Comparison of ENCODE assay signal across 9 cellular contexts in genomic region chr10:61001731-61002122, GRCh38. TPM values are rescaled to one million over a fixed set of nuclear protein-coding genes. Genes with fewer than 3 reads are reported as not detected.
DNase-seq lines count a peak whose midpoint lies in the region; ATAC-seq and TF ChIP-seq lines count a peak whose summit lies in the region.
"Had no signal": no experiment of that assay in that cellular context is flagged by ENCODE, and none has a peak within 500 bp of the region (broad histone marks: within the 10 kb centered on the region; RNA-seq: fewer than 3 reads in every experiment).

No MANE protein-coding gene starts in this region.

- peaks cover 0 to 7% (median 4%) of the 10 kb centered on the region in 4 donors for H3K4me1 Mint-ChIP-seq in naive thymus-derived CD8-positive, alpha-beta T cell

- H3K27ac ChIP-seq in heart right ventricle = no peak overlapping the region
- H3K27ac ChIP-seq in colonic mucosa = no peak overlapping the region
- no peak overlapping the region for H3K27ac ChIP-seq in uterus

- intact Hi-C loops in heart right ventricle (cut with DNase I) (no loop called here), left cardiac atrium (cut with DNase I) (no loop called here), colonic mucosa (cut with DNase I) (no loop called here), uterus (cut with DNase I; ENCODE audit: low total_unique reads) (no loop called here), posterior vena cava (cut with DNase I) (no loop called here)

- no peak overlapping the region for H3K27ac Mint-ChIP-seq in naive thymus-derived CD8-positive, alpha-beta T cell
- H3K27ac Mint-ChIP-seq: activated naive CD4-positive, alpha-beta T cell treated with anti-CD3 and anti-CD28 coated beads for 36 hours had no signal

- ATAC-seq in heart right ventricle = no peak
- ATAC-seq in left cardiac atrium = no peak
- ATAC-seq in naive thymus-derived CD8-positive, alpha-beta T cell = no peak
- ATAC-seq in GM18511 (IDR thresholded peaks at IDR 0.05; ENCODE audit: unreplicated experiment) = no peak

- H3K27me3 ChIP-seq in heart right ventricle = peaks cover 0 to 45% (median 25%) of the 10 kb centered on the region in 7 donors
- no peaks in the 10 kb centered on the region for H3K27me3 ChIP-seq in colonic mucosa
- no peaks in the 10 kb centered on the region for H3K27me3 ChIP-seq in uterus

- DNase-seq in heart right ventricle = no peak
- DNase-seq in left cardiac atrium = no peak
- DNase-seq in colonic mucosa = no peak
- DNase-seq in naive thymus-derived CD8-positive, alpha-beta T cell = no peak
- DNase-seq in uterus = peak in 1 of 2 donors; percentile 17
- DNase-seq in posterior vena cava (ENCODE audit: low spot score) = no peak
- no peak for DNase-seq in GF-D8 (lab: John Stamatoyannopoulos, UW)
- DNase-seq: activated naive CD4-positive, alpha-beta T cell treated with anti-CD3 and anti-CD28 coated beads for 36 hours had no signal

- peaks cover 24 to 72% (median 32%) of the 10 kb centered on the region in 5 donors for H3K27me3 Mint-ChIP-seq in naive thymus-derived CD8-positive, alpha-beta T cell

- peaks cover 0 to 10% (median 0%) of the 10 kb centered on the region in 9 donors for H3K9me3 Mint-ChIP-seq in naive thymus-derived CD8-positive, alpha-beta T cell
- H3K9me3 Mint-ChIP-seq: activated naive CD4-positive, alpha-beta T cell treated with anti-CD3 and anti-CD28 coated beads for 36 hours had no signal

- H3K4me3 Mint-ChIP-seq in naive thymus-derived CD8-positive, alpha-beta T cell = peak overlapping the region in 7 of 10 donors; percentile 6 to 43 (median 34)
- H3K4me3 Mint-ChIP-seq: activated naive CD4-positive, alpha-beta T cell treated with anti-CD3 and anti-CD28 coated beads for 36 hours had no signal

- H3K9me3 ChIP-seq in heart right ventricle = peaks cover 0 to 17% (median 0%) of the 10 kb centered on the region in 11 donors
- no peaks in the 10 kb centered on the region for H3K9me3 ChIP-seq in colonic mucosa
- peaks cover 0 to 6% of the 10 kb centered on the region in 2 donors for H3K9me3 ChIP-seq in uterus

- H3K4me1 ChIP-seq in heart right ventricle (peaks cover 0 to 10% (median 0%) of the 10 kb centered on the region in 9 donors), colonic mucosa (no peaks in the 10 kb centered on the region), uterus (peaks cover 0 to 7% of the 10 kb centered on the region in 2 donors)

- TF ChIP-seq POLR2A in uterus (IDR thresholded peaks at IDR 0.05) = no peak

- no peaks in the 10 kb centered on the region for H3K36me3 Mint-ChIP-seq in naive thymus-derived CD8-positive, alpha-beta T cell

- WGBS in heart right ventricle, 2 donors = 23 to 26% methylated on average over 18 of the region's 18 CpGs

- POLR2A ChIA-PET in naive thymus-derived CD8-positive, alpha-beta T cell (lab: Charles Lee) = no interaction called here

- H3K4me3 ChIP-seq in heart right ventricle (peak overlapping the region in 9 of 10 donors; percentile 28 to 47 (median 43)), colonic mucosa (peak overlapping the region; percentile 32), uterus (peak overlapping the region; percentile 2 to 37)

- H3K9ac ChIP-seq in colonic mucosa (ENCODE audit: low read depth in 2 of 2, low read length in 2 of 2) = no peak overlapping the region

- H3K36me3 ChIP-seq in heart right ventricle (no peaks in the 10 kb centered on the region), colonic mucosa (no peaks in the 10 kb centered on the region), uterus (no peaks in the 10 kb centered on the region)

- TF ChIP-seq CTCF in heart right ventricle (IDR thresholded peaks at IDR 0.05) = no peak
- no peak for TF ChIP-seq CTCF in colonic mucosa (IDR thresholded peaks at IDR 0.05)
- no peak for TF ChIP-seq CTCF in uterus (IDR thresholded peaks at IDR 0.05)

RNA-seq across cellular contexts. Expression of gene RHOBTB1, which starts 57.7 kb away (rescaled TPM):
- total RNA-seq in heart right ventricle (10 to 100 TPM in 9 of 10 donors, 1 to 10 TPM in 1; 7.9 to 20.5 (median 13.4) TPM), left cardiac atrium (10 to 100 TPM in 1 of 2 donors, 1 to 10 TPM in 1; 9.5 to 14.1 TPM), colonic mucosa (1 to 10 TPM; 2.5 to 4.9 TPM), uterus (10 to 100 TPM in 3 of 4 donors, 1 to 10 TPM in 1; 6.9 to 67.5 (median 13.8) TPM), posterior vena cava (10 to 100 TPM; 14.3 to 15.4 TPM)
- 1 to 10 TPM; 4.3 to 7.1 TPM for polyA plus RNA-seq in heart right ventricle
- total RNA-seq in naive thymus-derived CD8-positive, alpha-beta T cell = under 1 TPM in 1 of 2 experiments, not detected in 1; 0.33 TPM
- not detected for polyA plus RNA-seq in naive thymus-derived CD8-positive, alpha-beta T cell
- total RNA-seq: activated naive CD4-positive, alpha-beta T cell treated with anti-CD3 and anti-CD28 coated beads for 36 hours had no signal
